In the genomic region with DNA sequence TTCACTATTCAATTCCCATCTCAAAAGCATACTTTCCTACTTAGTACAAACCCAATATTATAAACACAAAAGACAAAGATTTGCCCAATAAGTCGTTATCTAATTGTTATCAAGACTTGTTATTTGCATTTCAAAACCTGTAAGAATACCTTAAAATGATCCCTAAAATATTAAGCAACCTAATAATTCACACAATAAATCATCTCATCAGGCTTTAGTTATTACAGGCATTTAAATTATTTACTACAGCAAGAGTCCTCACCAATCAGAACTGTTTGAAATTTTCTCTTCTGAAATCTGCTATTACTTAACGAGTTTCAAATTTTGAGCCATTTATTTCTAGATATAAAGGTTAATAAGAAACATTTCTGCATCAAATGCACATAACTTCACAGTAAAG, we compare ENCODE assay signal across 8 cellular contexts. TPM values are rescaled to one million over a fixed set of nuclear protein-coding genes. Genes with fewer than 3 reads are reported as not detected.
DNase-seq lines count a peak whose midpoint lies in the region; ATAC-seq and TF ChIP-seq lines count a peak whose summit lies in the region.

No MANE protein-coding gene starts in this region.

- H3F3A ChIP-seq in GM23338 (replicated peaks; ENCODE audit: low read depth), result no peaks in the 10 kb centered on the region

- no peaks in the 10 kb centered on the region for H3K9me3 ChIP-seq in RWPE2 (ENCODE audit: severe bottlenecking)

- no peak overlapping the region for H2AFZ ChIP-seq in GM23338

- peaks cover 59% of the 10 kb centered on the region for H3K79me2 ChIP-seq in GM23338 (replicated peaks; ENCODE audit: insufficient read depth)

- no peaks in the 10 kb centered on the region; the same call in 2 of the 3 replicates for H3K36me3 Mint-ChIP-seq in GM23338 (ENCODE audit: low read depth)

- peak overlapping the region; percentile 90 for H3K4me3 Mint-ChIP-seq in GM23338

- H3K27ac Mint-ChIP-seq in GM23338, result no peak overlapping the region

- H3K27ac ChIP-seq in GM23338 (ENCODE audit: low read depth), result no peak overlapping the region
- H3K27ac ChIP-seq in RWPE2 (ENCODE audit: poor library complexity, severe bottlenecking), result peak overlapping the region; percentile 67
- peak overlapping the region in 9 of 21 experiments; percentile 5 to 96 (median 85) for H3K27ac ChIP-seq in skin epidermis

- H3K9me2 ChIP-seq in GM23338 (ENCODE audit: insufficient read depth), result no peaks in the 10 kb centered on the region

- peaks cover 21% of the 10 kb centered on the region for H3K4me1 Mint-ChIP-seq in GM23338

- ATAC-seq in GM23338, result no peak
- no peak for ATAC-seq in RWPE2 (ENCODE audit: low read depth)
- no peak for ATAC-seq in GM19452 (IDR thresholded peaks at IDR 0.05; ENCODE audit: unreplicated experiment)
- ATAC-seq in HG03378 (IDR thresholded peaks at IDR 0.05; ENCODE audit: unreplicated experiment), result no peak
- no peak for ATAC-seq in HG02571 (IDR thresholded peaks at IDR 0.05; ENCODE audit: unreplicated experiment)

- TF ChIP-seq CTCF in GM23338 (conservative IDR thresholded peaks at IDR 0.05; ENCODE audit: low read depth in 2 of 2) (no peak), RWPE2 (IDR thresholded peaks at IDR 0.05; ENCODE audit: poor library complexity, severe bottlenecking) (no peak), fibroblast of pulmonary artery (IDR thresholded peaks at IDR 0.05; ENCODE audit: low read length, missing control alignments) (no peak)

- H3K9me3 Mint-ChIP-seq in GM23338, result no peaks in the 10 kb centered on the region

- H3K36me3 ChIP-seq in GM23338 (ENCODE audit: insufficient read depth) (no peaks in the 10 kb centered on the region), RWPE2 (ENCODE audit: low read depth) (no peaks in the 10 kb centered on the region; the same call in 1 of the 2 replicates)

- peaks cover 4% of the 10 kb centered on the region for H3K27me3 Mint-ChIP-seq in GM23338 (ENCODE audit: insufficient read depth, low read depth, poor library complexity)

- H3K4me3 ChIP-seq in GM23338 (peak overlapping the region; percentile 81), RWPE2 (ENCODE audit: severe bottlenecking) (peak overlapping the region; percentile 53), fibroblast of pulmonary artery (replicated peaks; ENCODE audit: low read depth, low read length) (peak overlapping the region; percentile 84), skin epidermis (peak overlapping the region; percentile 53 to 99 (median 70))

- peaks cover 14% of the 10 kb centered on the region for H3K4me1 ChIP-seq in GM23338 (ENCODE audit: insufficient read depth)
- peaks cover 13% of the 10 kb centered on the region for H3K4me1 ChIP-seq in RWPE2 (ENCODE audit: insufficient read depth, poor library complexity, severe bottlenecking)

- H4K20me1 ChIP-seq in GM23338 (replicated peaks; ENCODE audit: insufficient read depth), result peaks cover 4% of the 10 kb centered on the region; the same call in 1 of the 2 replicates

- H3K4me2 ChIP-seq in GM23338, result peak overlapping the region; percentile 96

- no peaks in the 10 kb centered on the region for H3K27me3 ChIP-seq in GM23338 (ENCODE audit: insufficient read depth)
- no peaks in the 10 kb centered on the region for H3K27me3 ChIP-seq in RWPE2 (ENCODE audit: insufficient read depth, poor library complexity, severe bottlenecking)

- no peak for DNase-seq in GM23338 (ENCODE audit: low spot score)
- DNase-seq in RWPE2 (ENCODE audit: low spot score), result no peak
- DNase-seq in fibroblast of pulmonary artery (ENCODE audit: low read depth), result peak; percentile 33
- no peak for DNase-seq in stimulated activated naive CD4-positive, alpha-beta T cell treated with Interleukin-2 at 50 U/mL for 16 hours (lab: John Stamatoyannopoulos, UW)

TF ChIP-seq in GM23338, 12 proteins besides CTCF, POLR2A, EP300 and RAD21:
- TF ChIP-seq JUNB (IDR thresholded peaks at IDR 0.05; ENCODE audit: unreplicated experiment), result no peak

RNA-seq across cellular contexts. Expression of a gene that starts 1.6 kb away (rescaled TPM):
- 134 and 144 TPM in 2 replicates for total RNA-seq in GM23338 (2014; rRNA removed; shearing (Covaris generic))
- 152 and 169 TPM in 2 replicates for polyA plus RNA-seq in GM23338 (2016; fragmentation: Nextera tagmentation; extraction: Ambion mirVana)
